Comparison of ENCODE assay signal across 8 cellular contexts in genomic region chr16:85986931-85987749, GRCh38.
DNase-seq lines count a peak whose midpoint lies in the region; ATAC-seq, FAIRE-seq and TF ChIP-seq lines count a peak whose summit lies in the region.

No MANE protein-coding gene starts in this region.

- H3K9me3 ChIP-seq in HCT116 (ENCODE audit: control insufficient read depth in 1 of 2, insufficient read depth in 1 of 2, low read depth in 1 of 2, low read length in 2 of 2) (no peaks in the 10 kb centered on the region), small intestine (ENCODE audit: control insufficient read depth, low read depth) (no peaks in the 10 kb centered on the region)

- no peaks in the 10 kb centered on the region for H3K9me2 ChIP-seq in HCT116 (ENCODE audit: insufficient read depth)

- peak; percentile 88 for ATAC-seq in HCT116

- H3K79me2 ChIP-seq in HCT116 (ENCODE audit: insufficient read depth, low read length), result no peaks in the 10 kb centered on the region

- no peaks in the 10 kb centered on the region for H4K20me1 ChIP-seq in HCT116 (ENCODE audit: insufficient read depth)

- no peaks in the 10 kb centered on the region for H3K36me3 ChIP-seq in HCT116 (ENCODE audit: control insufficient read depth in 1 of 2, insufficient read depth in 2 of 2, low read length in 2 of 2)
- no peaks in the 10 kb centered on the region for H3K36me3 ChIP-seq in small intestine (ENCODE audit: control insufficient read depth in 2 of 2, insufficient read depth in 2 of 2, low read length in 2 of 2)

- H3K9me3 Mint-ChIP-seq in activated CD4-positive, alpha-beta T cell treated with anti-CD3 and anti-CD28 coated beads, Interleukin-2, amount 10 ng/mL, durations not matched to agents 7 days and 5 days, result no peaks in the 10 kb centered on the region

- DNase-seq in AG04449 (ENCODE audit: low read depth, low spot score) (no peak), HCT116 (ENCODE audit: low read depth, low spot score) (no peak), fibroblast of peridontal ligament (ENCODE audit: extremely low read depth) (peak; percentile 6), small intestine (peak; percentile 93), HCEC 1CT (no peak), epidermal melanocyte (ENCODE audit: insufficient read length, low spot score) (no peak), NCI-H2227 (lab: John Stamatoyannopoulos, UW; ENCODE audit: unreplicated experiment) (no peak)
- peak; percentile 27 for DNase-seq in activated CD4-positive, alpha-beta T cell treated with anti-CD3 and anti-CD28 coated beads, Interleukin-2, amount 10 ng/mL, durations not matched to agents 7 days and 5 days

- TF ChIP-seq CTCF in AG04449 (IDR thresholded peaks at IDR 0.05; ENCODE audit: insufficient read depth, low read length, missing control alignments) (peak; percentile 40), HCT116 (IDR thresholded peaks at IDR 0.05 in 2 of 3, conservative IDR thresholded peaks at IDR 0.05 in 1 of 3; ENCODE audit: borderline replicate concordance in 1 of 3, insufficient read depth in 1 of 3, low read depth in 2 of 3, low read length in 2 of 3) (peak; percentile 39 to 85 (median 57); a peak in 5 of 6 replicates)

- H3K4me1 ChIP-seq in HCT116 (ENCODE audit: control insufficient read depth in 1 of 2, insufficient read depth in 2 of 2, low read length in 2 of 2) (no peaks in the 10 kb centered on the region), small intestine (ENCODE audit: control insufficient read depth in 2 of 2, insufficient read depth in 1 of 2, low read depth in 1 of 2, low read length in 1 of 2) (peaks cover 6 to 7% of the 10 kb centered on the region in 2 donors)

- no peaks in the 10 kb centered on the region for H3K36me3 Mint-ChIP-seq in activated CD4-positive, alpha-beta T cell treated with anti-CD3 and anti-CD28 coated beads, Interleukin-2, amount 10 ng/mL, durations not matched to agents 7 days and 5 days (ENCODE audit: low read depth)

- no peak overlapping the region for H2AFZ ChIP-seq in HCT116 (ENCODE audit: low read depth, low read length, poor library complexity, severe bottlenecking)

- TF ChIP-seq RAD21 in HCT116 (IDR thresholded peaks at IDR 0.05; ENCODE audit: low read depth), result peak; percentile 71

- no peak overlapping the region for H3K9ac ChIP-seq in HCT116 (ENCODE audit: low read length)

- no TSS peak for BruUV-seq in HCT116 (replicated peaks; lab: Mats Ljungman, UMichigan)

- H3K27ac Mint-ChIP-seq in activated CD4-positive, alpha-beta T cell treated with anti-CD3 and anti-CD28 coated beads, Interleukin-2, amount 10 ng/mL, durations not matched to agents 7 days and 5 days, result peak overlapping the region; percentile 57

- H3K4me3 ChIP-seq in AG04449 (ENCODE audit: low read depth, low read length) (no peak overlapping the region), HCT116 (replicated peaks in 1 of 2; ENCODE audit: low read depth in 1 of 2, low read length in 2 of 2) (no peak overlapping the region), small intestine (ENCODE audit: low read depth in 1 of 2, low read length in 2 of 2) (peak overlapping the region in 1 of 2 donors; percentile 32)

- no peak overlapping the region for H3K4me2 ChIP-seq in HCT116 (ENCODE audit: low read length)

- intact Hi-C loops in HCT116 (cut with micrococcal nuclease), result loop anchor here (1.0 kb wide), 2 partner anchors 29 to 166 kb away; no protein-coding TSS in a partner anchor

- POLR2A ChIA-PET in AG04449 (lab: Yijun Ruan, JAX), result no interaction called here
- POLR2A ChIA-PET in HCT116 (lab: Charles Lee), result interaction anchor here (2.1 kb wide), 1 partner anchor 166 kb away, joined by 10 read pairs; no protein-coding TSS in a partner anchor
- POLR2A ChIA-PET in activated CD4-positive, alpha-beta T cell treated with anti-CD3 and anti-CD28 coated beads, Interleukin-2, amount 10 ng/mL, durations not matched to agents 7 days and 5 days (lab: Charles Lee), result interaction anchor here (1.2 kb wide), 1 partner anchor 166 kb away, joined by 4 read pairs; no protein-coding TSS in a partner anchor

- RAD21 ChIA-PET in HCT116 (lab: Charles Lee; ENCODE audit: low non-redundant PET in 1 of 2, low total read pairs in 2 of 2, uncharacterized antibody in 2 of 2, unreplicated experiment in 2 of 2), result interaction anchor here (1.2 to 2.7 kb wide), 3 partner anchors 166 to 168 kb away, joined by 4 to 34 read pairs (median 19); no protein-coding TSS in a partner anchor

- H3K27ac ChIP-seq in HCT116 (ENCODE audit: low read depth, low read length) (no peak overlapping the region), small intestine (ENCODE audit: low read depth in 1 of 2, low read length in 1 of 2) (peak overlapping the region; percentile 62 to 73)

- H3K27me3 ChIP-seq in HCT116 (ENCODE audit: insufficient read depth, low read length) (peaks cover 77% of the 10 kb centered on the region), small intestine (ENCODE audit: control insufficient read depth in 2 of 2, insufficient read depth in 2 of 2, low read length in 2 of 2) (no peaks in the 10 kb centered on the region)

- H3K27me3 Mint-ChIP-seq in activated CD4-positive, alpha-beta T cell treated with anti-CD3 and anti-CD28 coated beads, Interleukin-2, amount 10 ng/mL, durations not matched to agents 7 days and 5 days, result no peaks in the 10 kb centered on the region

- no peak overlapping the region for H3K4me3 Mint-ChIP-seq in activated CD4-positive, alpha-beta T cell treated with anti-CD3 and anti-CD28 coated beads, Interleukin-2, amount 10 ng/mL, durations not matched to agents 7 days and 5 days

- peaks cover 54% of the 10 kb centered on the region for H3K4me1 Mint-ChIP-seq in activated CD4-positive, alpha-beta T cell treated with anti-CD3 and anti-CD28 coated beads, Interleukin-2, amount 10 ng/mL, durations not matched to agents 7 days and 5 days

- no peak for FAIRE-seq in small intestine (lab: Jason Lieb, UNC)

- CTCF ChIA-PET in AG04449 (lab: Yijun Ruan, JAX) (interaction anchor here (0.9 to 9.8 kb wide), 12 partner anchors 9 to 176 kb away, joined by 3 to 146 read pairs (median 3); no protein-coding TSS in a partner anchor), HCT116 (lab: Charles Lee) (interaction anchor here (1.0 to 9.1 kb wide), 3 partner anchors 28 to 173 kb away, joined by 5 to 232 read pairs (median 5); no protein-coding TSS in a partner anchor)
- CTCF ChIA-PET in activated CD4-positive, alpha-beta T cell treated with anti-CD3 and anti-CD28 coated beads, Interleukin-2, amount 10 ng/mL, durations not matched to agents 7 days and 5 days (lab: Charles Lee), result interaction anchor here (0.7 to 5.6 kb wide), 8 partner anchors 8 to 166 kb away, joined by 3 to 53 read pairs (median 4); no protein-coding TSS in a partner anchor

- TF ChIP-seq POLR2A in HCT116 (IDR thresholded peaks at IDR 0.05; ENCODE audit: borderline replicate concordance, extremely low read depth, insufficient read depth, insufficient read length), result no peak

- WGBS in small intestine, 3 donors, result 12 to 38% (median 26%) methylated on average over 10 to 12 of the region's 12 CpGs

TF ChIP-seq in HCT116, 20 proteins besides CTCF, POLR2A, EP300 and RAD21:
- TF ChIP-seq TCF7L2 (IDR thresholded peaks at IDR 0.05; ENCODE audit: borderline replicate concordance, extremely low read depth, insufficient read depth, insufficient read length), result no peak
- no peak for TF ChIP-seq ELF1 (IDR thresholded peaks at IDR 0.05; ENCODE audit: borderline replicate concordance, low read depth)
- no peak for TF ChIP-seq EZH2 (IDR thresholded peaks at IDR 0.05)
- no peak for TF ChIP-seq ZNF274 (IDR thresholded peaks at IDR 0.05; ENCODE audit: low read depth, low read length)
- TF ChIP-seq CBX3 (IDR thresholded peaks at IDR 0.05; ENCODE audit: low read depth), result no peak
- no peak for TF ChIP-seq MAX (IDR thresholded peaks at IDR 0.05)
- no peak for TF ChIP-seq SP1 (IDR thresholded peaks at IDR 0.05; ENCODE audit: low read depth)
- TF ChIP-seq ZBTB33 (IDR thresholded peaks at IDR 0.05; ENCODE audit: extremely low read depth, insufficient replicate concordance, low read length), result no peak
- no peak for TF ChIP-seq YY1 (IDR thresholded peaks at IDR 0.05; ENCODE audit: extremely low read depth, insufficient replicate concordance, low read depth, low read length)
- no peak for TF ChIP-seq JUND (IDR thresholded peaks at IDR 0.05)
- TF ChIP-seq CEBPB (IDR thresholded peaks at IDR 0.05; ENCODE audit: low read depth), result no peak
- TF ChIP-seq SIN3A (IDR thresholded peaks at IDR 0.05; ENCODE audit: low read depth), result no peak
- TF ChIP-seq ATF3 (IDR thresholded peaks at IDR 0.05), result no peak
- no peak for TF ChIP-seq FOSL1 (IDR thresholded peaks at IDR 0.05; ENCODE audit: low read depth)
- TF ChIP-seq EZH2phosphoT487 (IDR thresholded peaks at IDR 0.05; ENCODE audit: borderline replicate concordance), result no peak

Comparison
In these comparisons a context has a peak if more than half of its experiments do, and no peak if none do; other contexts are left out.
1. DNase-seq: peak in activated CD4-positive, alpha-beta T cell treated with anti-CD3 and anti-CD28 coated beads, Interleukin-2, amount 10 ng/mL, durations not matched to agents 7 days and 5 days (single experiment), fibroblast of peridontal ligament (single experiment) and small intestine (single experiment); none in AG04449 (single experiment), HCT116 (single experiment), HCEC 1CT (single experiment), epidermal melanocyte (single experiment) and NCI-H2227 (single experiment).